In the genomic region with DNA sequence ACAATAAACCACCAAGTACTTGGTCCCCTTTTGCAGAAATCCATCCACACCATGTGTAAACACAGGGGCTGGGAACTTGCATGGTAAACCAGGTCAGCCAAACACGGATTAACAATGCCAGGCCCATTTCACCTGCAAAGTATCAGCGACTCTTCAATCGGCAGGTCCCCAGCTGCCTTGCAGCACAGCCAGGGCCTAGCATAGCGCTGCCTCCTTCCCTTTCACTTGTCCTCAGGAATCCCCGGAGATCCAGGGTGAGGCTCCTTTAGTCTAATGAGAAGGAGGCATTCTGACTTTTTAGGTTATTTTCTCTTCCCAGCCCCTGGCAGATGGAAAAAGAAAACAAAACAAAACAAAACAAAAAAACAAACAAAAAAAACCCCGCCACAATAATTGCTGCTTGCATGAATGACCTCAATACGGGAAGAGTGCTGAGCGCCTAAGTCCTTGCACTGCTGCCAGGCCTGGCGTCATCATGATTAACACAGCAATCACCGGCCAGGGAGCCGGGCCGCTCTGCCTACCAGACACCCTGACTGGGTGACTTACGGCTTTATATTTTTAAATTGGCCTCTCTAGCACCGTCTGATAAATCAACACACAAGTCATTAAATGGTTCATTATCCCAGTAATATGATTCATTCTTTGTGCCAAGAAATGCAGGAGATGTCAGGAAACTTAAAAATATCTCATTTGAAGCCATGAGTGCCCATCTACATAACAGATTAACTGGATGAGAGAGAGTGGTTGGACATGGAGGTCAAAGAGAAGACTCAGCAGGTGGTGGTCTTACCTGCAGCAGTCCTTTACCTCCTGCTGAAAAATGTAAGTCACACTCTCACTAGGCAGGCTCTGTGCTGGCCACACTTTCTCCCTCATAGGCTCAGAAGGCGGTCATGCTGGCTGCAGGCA, we compare ENCODE assay signal across 14 cellular contexts.
DNase-seq lines count a peak whose midpoint lies in the region; ATAC-seq and TF ChIP-seq lines count a peak whose summit lies in the region.
"Had no signal": no experiment of that assay in that cellular context is flagged by ENCODE, and none has a peak within 500 bp of the region (broad histone marks: within the 10 kb centered on the region; RNA-seq: fewer than 3 reads in every experiment).

No MANE protein-coding gene starts in this region.

- no peak overlapping the region for H2AFZ ChIP-seq in osteoblast (ENCODE audit: low read length)

- ATAC-seq in WTC11, result peak; percentile 67
- ATAC-seq in HG03342 (IDR thresholded peaks at IDR 0.05; ENCODE audit: unreplicated experiment), result no peak
- no peak for ATAC-seq in HG03025 (IDR thresholded peaks at IDR 0.05; ENCODE audit: low FRiP score, unreplicated experiment)

- H3K36me3 ChIP-seq in osteoblast (ENCODE audit: insufficient read depth, low read length), result no peaks in the 10 kb centered on the region
- H3K36me3 ChIP-seq: vagina had no signal

- H3K4me2 ChIP-seq in osteoblast (ENCODE audit: insufficient read depth, low read length), result no peak overlapping the region

- no peak overlapping the region for H3K27ac ChIP-seq in osteoblast (ENCODE audit: low read depth, low read length)
- H3K27ac ChIP-seq: vagina had no signal

- POLR2A ChIA-PET in WTC11 (lab: Charles Lee), result no interaction called here

- H3K9me3 ChIP-seq in osteoblast (ENCODE audit: low read depth, low read length), result no peaks in the 10 kb centered on the region
- H3K9me3 ChIP-seq: vagina had no signal

- H3K36me3 Mint-ChIP-seq in WTC11, result peaks cover 6% of the 10 kb centered on the region
- H3K36me3 Mint-ChIP-seq: memory B cell had no signal

- H3K27ac Mint-ChIP-seq in WTC11, result peak overlapping the region; percentile 18; the same call in 1 of the 2 replicates
- H3K27ac Mint-ChIP-seq: memory B cell had no signal

- no peaks in the 10 kb centered on the region for H3K4me1 ChIP-seq in osteoblast (ENCODE audit: insufficient read depth, low read length)
- H3K4me1 ChIP-seq: vagina had no signal

- no peak overlapping the region for H3K4me3 ChIP-seq in osteoblast (ENCODE audit: insufficient read depth, low read length)
- H3K4me3 ChIP-seq: vagina had no signal

- H3K4me1 Mint-ChIP-seq in WTC11, result peaks cover 44% of the 10 kb centered on the region
- H3K4me1 Mint-ChIP-seq: memory B cell had no signal

- DNase-seq in AG20443 (ENCODE audit: low spot score) (peak; percentile 86), NCI-H1105 (lab: John Stamatoyannopoulos, UW) (peak; percentile 95), WTC11 (ENCODE audit: low spot score) (no peak), midbrain (lab: John Stamatoyannopoulos, UW) (peak; percentile 8), osteoblast (ENCODE audit: insufficient read length, low spot score, missing footprints) (no peak), D341Med (ENCODE audit: low spot score) (no peak)
- DNase-seq: activated CD4-positive, alpha-beta T cell treated with anti-CD3 and anti-CD28 coated beads for 1 hour; activated effector memory CD4-positive, alpha-beta T cell treated with Interleukin-2 at 50 U/mL for 16 hours; DMS79 treated with DMSO at 0.1 percent for 48 hours; stimulated activated CD4-positive, alpha-beta T cell treated with anti-CD3 and anti-CD28 coated beads, Interleukin-2, amount 100 ng/mL, for 24 hours had no signal

- no peaks in the 10 kb centered on the region for H3K27me3 ChIP-seq in osteoblast (ENCODE audit: insufficient read depth, low read length)
- H3K27me3 ChIP-seq: vagina had no signal

- no peaks in the 10 kb centered on the region for H4K20me1 ChIP-seq in osteoblast (ENCODE audit: insufficient read depth, low read length)

- TF ChIP-seq CTCF in WTC11 (IDR thresholded peaks at IDR 0.05) (no peak), osteoblast (IDR thresholded peaks at IDR 0.05; ENCODE audit: extremely low read depth, low read depth, low read length) (no peak)

- H3K27me3 Mint-ChIP-seq in WTC11 (ENCODE audit: low read depth), result peaks cover 21% of the 10 kb centered on the region
- H3K27me3 Mint-ChIP-seq: memory B cell had no signal

- no peak overlapping the region for H3K4me3 Mint-ChIP-seq in WTC11
- H3K4me3 Mint-ChIP-seq: memory B cell had no signal

- CTCF ChIA-PET in WTC11 (lab: Charles Lee), result no interaction called here

- no peaks in the 10 kb centered on the region for H3K79me2 ChIP-seq in osteoblast (ENCODE audit: insufficient read depth, low read length)

- H3K9me3 Mint-ChIP-seq in WTC11, result peaks cover 12% of the 10 kb centered on the region; the same call in 1 of the 2 replicates

TF ChIP-seq in WTC11, 78 proteins besides CTCF, POLR2A, EP300 and RAD21:
- TF ChIP-seq ZNF423 (CRISPR knock-in tag; IDR thresholded peaks at IDR 0.05), result peak; percentile 39; the same call in 1 of the 2 replicates
- TF ChIP-seq ZNF671 (CRISPR knock-in tag; IDR thresholded peaks at IDR 0.05), result no peak
TF ChIP-seq in WTC11: peak in this region for 1.

Comparison
In these comparisons a context has a peak if more than half of its experiments do, and no peak if none do; other contexts are left out.
1. DNase-seq: peak in AG20443 (single experiment), NCI-H1105 (single experiment) and midbrain (single experiment); none in WTC11 (single experiment), osteoblast (single experiment) and D341Med (single experiment).